Comparison of ENCODE assay signal across 8 cellular contexts in genomic region chrX:2889045-2889605, GRCh38. TPM values are rescaled to one million over a fixed set of nuclear protein-coding genes. Genes with fewer than 3 reads are reported as not detected.
DNase-seq lines count a peak whose midpoint lies in the region; ATAC-seq, FAIRE-seq and TF ChIP-seq lines count a peak whose summit lies in the region.

No MANE protein-coding gene starts in this region.

- H3K27me3 ChIP-seq in heart left ventricle (no peaks in the 10 kb centered on the region), GM12878 (replicated peaks in 1 of 2; ENCODE audit: control insufficient read depth in 2 of 2, insufficient read depth in 2 of 2, low read length in 1 of 2) (no peaks in the 10 kb centered on the region), mononuclear cell (ENCODE audit: insufficient read depth, low read length) (no peaks in the 10 kb centered on the region), uterus (no peaks in the 10 kb centered on the region)

- in situ Hi-C loops in GM12878 (cut with MboI), result no loop called here

- TF ChIP-seq RAD21 in GM12878 (IDR thresholded peaks at IDR 0.05; ENCODE audit: insufficient read depth, low read depth, low read length), result no peak

- POLR2A ChIA-PET in GM12878 (lab: Charles Lee), result no interaction called here

- H2AFZ ChIP-seq in GM12878 (ENCODE audit: control insufficient read depth, low read depth, low read length), result peak overlapping the region; percentile 76

- H3K4me1 ChIP-seq in heart left ventricle, result peaks cover 0 to 12% (median 0%) of the 10 kb centered on the region in 12 donors
- H3K4me1 ChIP-seq in GM12878 (ENCODE audit: control insufficient read depth, insufficient read depth, low read length), result no peaks in the 10 kb centered on the region
- H3K4me1 ChIP-seq in mononuclear cell (ENCODE audit: insufficient read depth, low read length), result peaks cover 6% of the 10 kb centered on the region
- H3K4me1 ChIP-seq in uterus, result no peaks in the 10 kb centered on the region

- 41 to 71% (median 55%) methylated on average over 11 of the region's 11 CpGs for WGBS in heart left ventricle, 4 donors
- WGBS in GM12878 (ENCODE audit: insufficient coverage, insufficient replicate concordance, low lambda C conversion rate, missing lambda C conversion rate), result 66% methylated on average over 11 of the region's 11 CpGs

- RAD21 ChIA-PET in GM12878 (lab: Charles Lee; ENCODE audit: unreplicated experiment), result no interaction called here

- DNase-seq in heart left ventricle (no peak), cardiac septum (ENCODE audit: low spot score) (no peak), GM12878 (ENCODE audit: low read depth, low spot score) (no peak), uterus (no peak), ureter (ENCODE audit: low spot score) (no peak), NCI-H748 (lab: John Stamatoyannopoulos, UW; ENCODE audit: unreplicated experiment) (no peak)

- FAIRE-seq in GM12878 (lab: Jason Lieb, UNC), result no peak

- H3K4me2 ChIP-seq in GM12878 (ENCODE audit: control insufficient read depth, insufficient read depth), result peak overlapping the region; percentile 59; the same call in 1 of the 2 replicates

- H3K9me3 ChIP-seq in heart left ventricle, result no peaks in the 10 kb centered on the region
- H3K9me3 ChIP-seq in GM12878 (replicated peaks; ENCODE audit: control insufficient read depth, insufficient read depth, low read length), result no peaks in the 10 kb centered on the region
- H3K9me3 ChIP-seq in mononuclear cell (ENCODE audit: low read depth, low read length), result no peaks in the 10 kb centered on the region
- H3K9me3 ChIP-seq in uterus, result no peaks in the 10 kb centered on the region

- BruUV-seq in GM12878 (replicated peaks; lab: Mats Ljungman, UMichigan), result no TSS peak

- H3K9ac ChIP-seq in GM12878 (ENCODE audit: control insufficient read depth, insufficient read depth, low read length), result no peak overlapping the region

- SMC1A ChIA-PET in GM12878 (lab: Charles Lee; ENCODE audit: uncharacterized antibody, unreplicated experiment), result no interaction called here

- CTCF ChIA-PET in GM12878 (lab: Yijun Ruan, JAX), result interaction anchor here (0.6 kb wide), 1 partner anchor 14 kb away, joined by 3 read pairs; no protein-coding TSS in a partner anchor

- H3K79me2 ChIP-seq in GM12878 (ENCODE audit: control insufficient read depth, insufficient read depth, low read length), result no peaks in the 10 kb centered on the region

- no peak for TF ChIP-seq EP300 in GM12878 (IDR thresholded peaks at IDR 0.05; ENCODE audit: borderline replicate concordance in 1 of 2, control insufficient read depth in 1 of 2, low read depth in 2 of 2, low read length in 2 of 2)

- no peaks in the 10 kb centered on the region for H4K20me1 ChIP-seq in GM12878 (ENCODE audit: control insufficient read depth, insufficient read depth)

- intact Hi-C loops in heart left ventricle (cut with DNase I), result no loop called here
- intact Hi-C loops in cardiac septum (cut with DNase I), result no loop called here
- intact Hi-C loops in GM12878 (cut with micrococcal nuclease; ENCODE audit: unreplicated experiment), result no loop called here
- intact Hi-C loops in uterus (cut with DNase I; ENCODE audit: low total_unique reads), result no loop called here

- TF ChIP-seq CTCF in heart left ventricle (IDR thresholded peaks at IDR 0.05) (no peak), GM12878 (IDR thresholded peaks at IDR 0.05 in 2 of 3, conservative IDR thresholded peaks at IDR 0.05 in 1 of 3; ENCODE audit: control insufficient read depth in 2 of 3, extremely low read depth in 1 of 3, insufficient read depth in 1 of 3, low read depth in 3 of 3, low read length in 3 of 3) (no peak), uterus (IDR thresholded peaks at IDR 0.05) (no peak)

- H3K36me3 ChIP-seq in heart left ventricle (no peaks in the 10 kb centered on the region), GM12878 (ENCODE audit: control insufficient read depth in 2 of 2, insufficient read depth in 2 of 2, low read length in 1 of 2) (no peaks in the 10 kb centered on the region), uterus (no peaks in the 10 kb centered on the region)

- H3K27ac ChIP-seq in heart left ventricle, result no peak overlapping the region
- no peak overlapping the region for H3K27ac ChIP-seq in GM12878 (ENCODE audit: control insufficient read depth, insufficient read depth)
- H3K27ac ChIP-seq in uterus, result peak overlapping the region in 1 of 2 donors; percentile 36

- TF ChIP-seq POLR2A in heart left ventricle (IDR thresholded peaks at IDR 0.05), result no peak
- no peak for TF ChIP-seq POLR2A in GM12878 (IDR thresholded peaks at IDR 0.05; ENCODE audit: low read depth, low read length)
- no peak for TF ChIP-seq POLR2A in uterus (IDR thresholded peaks at IDR 0.05)

- H3K4me3 ChIP-seq in heart left ventricle (peak overlapping the region in 11 of 12 donors; percentile 3 to 61 (median 49)), GM12878 (peak overlapping the region; percentile 57; the same call in 1 of the 2 replicates), mononuclear cell (ENCODE audit: low read length) (peak overlapping the region; percentile 38), uterus (peak overlapping the region; percentile 38 to 41)

- ATAC-seq in heart left ventricle (no peak), GM12878 (no peak), HG03469 (IDR thresholded peaks at IDR 0.05; ENCODE audit: unreplicated experiment) (no peak)

TF ChIP-seq in GM12878, 131 proteins besides CTCF, POLR2A, EP300 and RAD21 (continues in another document):
- no peak for TF ChIP-seq POLR2AphosphoS5 (IDR thresholded peaks at IDR 0.05; ENCODE audit: low read length)
- TF ChIP-seq BCL3 (IDR thresholded peaks at IDR 0.05; ENCODE audit: borderline replicate concordance, insufficient read depth, low read depth, low read length, poor library complexity, severe bottlenecking), result no peak
- TF ChIP-seq WRNIP1 (IDR thresholded peaks at IDR 0.05; ENCODE audit: borderline replicate concordance, low read depth, low read length), result no peak
- TF ChIP-seq ZBTB4 (CRISPR knock-in tag; IDR thresholded peaks at IDR 0.05), result no peak
- no peak for TF ChIP-seq HCFC1 (IDR thresholded peaks at IDR 0.05; ENCODE audit: low read length)
- TF ChIP-seq NR2C2 (IDR thresholded peaks at IDR 0.05; ENCODE audit: borderline replicate concordance, control insufficient read depth, insufficient read length, low read depth), result no peak
- TF ChIP-seq NFIC (IDR thresholded peaks at IDR 0.05; ENCODE audit: low read depth, low read length), result no peak
- no peak for TF ChIP-seq HDGF (IDR thresholded peaks at IDR 0.05)
- no peak for TF ChIP-seq ESRRA (IDR thresholded peaks at IDR 0.05; ENCODE audit: low read length)

RNA-seq across cellular contexts. Expression of gene ARSD, which starts 40.0 kb away (rescaled TPM):
- 10 to 100 TPM in 3 of 9 donors, 1 to 10 TPM in 6; 6.3 to 23.6 (median 8.6) TPM for total RNA-seq in heart left ventricle
- 1 to 10 TPM; 3.2 to 8.6 TPM for polyA plus RNA-seq in heart left ventricle
- 15.7 TPM for total RNA-seq in cardiac septum
- total RNA-seq in GM12878 (2013; cell fraction: nucleolus; rRNA removed), result not detected in 2 replicates
- 0.22 and 1.5 TPM in 2 replicates for total RNA-seq in GM12878 (2014; rRNA removed)
- total RNA-seq in GM12878 (2014; rRNA removed; fragmentation: Illumina TruSeq; extraction: Trizol), result 0.27 and 0.28 TPM in 2 replicates
- total RNA-seq in GM12878 (2021), result 0.56 TPM in 2 replicates
- polyA plus RNA-seq in GM12878 (2011; ENCODE audit: low read depth), result 0.33 TPM
- polyA plus RNA-seq in GM12878 (2011; rRNA removed), result 0.05 TPM in 1 of 2 replicates, not detected in the other
- not detected in 2 replicates for polyA plus RNA-seq in GM12878 (2011; cell fraction: cytosol; rRNA removed)
- polyA plus RNA-seq in GM12878 (2011; cell fraction: nucleus; rRNA removed), result not detected in 2 replicates
- 0.91 and 1.0 TPM in 2 replicates for polyA plus RNA-seq in GM12878 (2012)
- 0.17 and 0.21 TPM in 2 replicates for polyA plus RNA-seq in GM12878 (2014; fragmentation: Illumina TruSeq; extraction: Trizol)
- under 1 TPM; 0.05 to 0.35 TPM for polyA plus RNA-seq in GM12878 (2014; fragmentation: Nextera tagmentation; extraction: Ambion mirVana)
- 0.28 and 1.1 TPM in 2 replicates for polyA plus RNA-seq in GM12878 (2014; rRNA removed)
- polyA plus RNA-seq in GM12878 (2016; fragmentation: Nextera tagmentation; extraction: Ambion mirVana), result under 1 TPM; 0.51 to 0.64 TPM
- not detected in 2 replicates for polyA minus RNA-seq in GM12878 (2011; rRNA and poly(A)+ RNA removed)
- polyA minus RNA-seq in GM12878 (2011; cell fraction: cytosol; rRNA and poly(A)+ RNA removed), result not detected in 2 replicates
- not detected in 2 replicates for polyA minus RNA-seq in GM12878 (2011; cell fraction: nucleus; rRNA and poly(A)+ RNA removed)
- total RNA-seq in mononuclear cell, result 7.3 TPM
- 10 to 100 TPM; 14.3 to 46.8 (median 25.5) TPM for total RNA-seq in uterus
- total RNA-seq in ureter, result 110 TPM
